ENCODE assay signal across 27 cellular contexts in genomic region chr1:76129731-76130130, GRCh38. TPM values are rescaled to one million over a fixed set of nuclear protein-coding genes. Genes with fewer than 3 reads are reported as not detected.
"Had no signal": no experiment of that assay in that cellular context is flagged by ENCODE, and none has a peak within 500 bp of the region (broad histone marks: within the 10 kb centered on the region; RNA-seq: fewer than 3 reads in every experiment).

No MANE protein-coding gene starts in this region.

- H3K27ac Mint-ChIP-seq: memory B cell; mesothelial cell of epicardium; naive B cell; natural killer cell treated with Interleukin-12 subunit alpha and Interleukin-12 subunit beta and Interleukin-15 and Interleukin-18, amount 100 ng/mL, for 72 hours; progenitor cell of endocrine pancreas; stimulated activated naive B cell treated with anti-CD40 and anti-IgM and Interleukin-4, amounts not matched to agents 10 μg/mL and 1 μg/mL and 100 μg/mL, for 72 hours; stimulated activated naive CD8-positive, alpha-beta T cell treated with anti-CD3 and anti-CD28 coated beads, Interleukin-15, Interleukin-2, amounts not matched to agents 100 ng/mL and 50 ng/mL, for 24 hours had no signal

- H3K9ac ChIP-seq: parathyroid adenoma had no signal

- H3K27ac ChIP-seq: dorsolateral prefrontal cortex, epithelial cell of prostate, gastrocnemius medialis, parathyroid adenoma, right lobe of liver, vagina had no signal

- H3K4me1 ChIP-seq: gastrocnemius medialis, parathyroid adenoma, right lobe of liver, vagina had no signal

- H3K9me3 ChIP-seq: gastrocnemius medialis, mucosa of descending colon, right lobe of liver, transverse colon, vagina had no signal

- H3K9me3 Mint-ChIP-seq: memory B cell; mesothelial cell of epicardium; natural killer cell treated with Interleukin-12 subunit alpha and Interleukin-12 subunit beta and Interleukin-15 and Interleukin-18, amount 100 ng/mL, for 72 hours; stimulated activated naive CD8-positive, alpha-beta T cell treated with anti-CD3 and anti-CD28 coated beads, Interleukin-15, Interleukin-2, amounts not matched to agents 100 ng/mL and 50 ng/mL, for 24 hours had no signal

- H3K4me3 ChIP-seq: dorsolateral prefrontal cortex, gastrocnemius medialis, lung, mucosa of descending colon, right lobe of liver, transverse colon, vagina had no signal

- H3K36me3 ChIP-seq: gastrocnemius medialis, right lobe of liver, transverse colon, vagina had no signal

- H3K27me3 Mint-ChIP-seq: memory B cell; naive B cell; progenitor cell of endocrine pancreas; stimulated activated naive B cell treated with anti-CD40 and anti-IgM and Interleukin-4, amounts not matched to agents 10 μg/mL and 1 μg/mL and 100 μg/mL, for 72 hours; stimulated activated naive CD8-positive, alpha-beta T cell treated with anti-CD3 and anti-CD28 coated beads, Interleukin-15, Interleukin-2, amounts not matched to agents 100 ng/mL and 50 ng/mL, for 24 hours had no signal

- H3K27me3 ChIP-seq: dorsolateral prefrontal cortex, gastrocnemius medialis, right lobe of liver, transverse colon, vagina had no signal

- H2AFZ ChIP-seq: parathyroid adenoma had no signal

- ATAC-seq: esophagus mucosa; gastrocnemius medialis; left lobe of liver; mucosa of descending colon; right lobe of liver; stimulated activated naive B cell treated with anti-CD40 and anti-IgM and Interleukin-4, amounts not matched to agents 10 μg/mL and 1 μg/mL and 100 μg/mL, for 72 hours had no signal

- H3K79me2 ChIP-seq: parathyroid adenoma had no signal

- DNase-seq: dorsolateral prefrontal cortex; effector CD4-positive, alpha-beta T cell; foreskin fibroblast; gastrocnemius medialis; head of caudate nucleus; kidney; mucosa of descending colon; naive B cell; right lobe of liver; small intestine; stimulated activated CD4-positive, alpha-beta T cell treated with anti-CD3 and anti-CD28 coated beads, Interleukin-15, amount 100 ng/mL, for 24 hours; stimulated activated CD4-positive, alpha-beta T cell treated with anti-CD3 and anti-CD28 coated beads, Interleukin-2, amount 100 ng/mL, for 48 hours; stimulated activated naive B cell treated with anti-CD40 and anti-IgM and Interleukin-4, amounts not matched to agents 10 μg/mL and 1 μg/mL and 100 μg/mL, for 72 hours; transverse colon had no signal

- H3K4me1 Mint-ChIP-seq: memory B cell had no signal

- H3K36me3 Mint-ChIP-seq: memory B cell; natural killer cell treated with Interleukin-12 subunit alpha and Interleukin-12 subunit beta and Interleukin-15 and Interleukin-18, amount 100 ng/mL, for 72 hours had no signal

- H3K4me3 Mint-ChIP-seq: memory B cell; mesothelial cell of epicardium; naive B cell; natural killer cell treated with Interleukin-12 subunit alpha and Interleukin-12 subunit beta and Interleukin-15 and Interleukin-18, amount 100 ng/mL, for 72 hours; neural crest cell; stimulated activated naive B cell treated with anti-CD40 and anti-IgM and Interleukin-4, amounts not matched to agents 10 μg/mL and 1 μg/mL and 100 μg/mL, for 72 hours; stimulated activated naive CD8-positive, alpha-beta T cell treated with anti-CD3 and anti-CD28 coated beads, Interleukin-15, Interleukin-2, amounts not matched to agents 100 ng/mL and 50 ng/mL, for 24 hours had no signal

RNA-seq across cellular contexts. Expression of gene ST6GALNAC3, which starts 55.2 kb away (rescaled TPM):
- total RNA-seq: osteoblast had no signal
